In the genomic region with DNA sequence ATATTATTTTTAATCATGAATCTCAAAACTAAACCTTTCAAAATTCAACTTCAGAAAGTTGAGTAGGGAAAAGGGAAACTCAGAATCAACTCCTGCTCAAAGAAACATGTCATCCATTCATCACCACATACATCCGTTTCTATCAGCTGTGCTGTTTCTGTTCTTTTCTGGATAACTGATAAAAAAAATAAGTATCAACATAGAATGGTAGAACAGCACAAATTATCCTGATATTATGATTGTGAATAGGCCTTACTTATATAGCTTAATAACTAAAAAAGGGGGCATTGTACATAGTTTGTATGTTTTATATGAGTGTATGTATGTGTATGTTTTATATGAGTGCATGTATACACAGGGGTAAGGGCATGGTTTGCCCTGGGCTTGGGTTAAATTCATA, we compare ENCODE assay signal across 21 cellular contexts. TPM values are rescaled to one million over a fixed set of nuclear protein-coding genes. Genes with fewer than 3 reads are reported as not detected.
DNase-seq lines count a peak whose midpoint lies in the region; ATAC-seq and TF ChIP-seq lines count a peak whose summit lies in the region.
"Had no signal": no experiment of that assay in that cellular context is flagged by ENCODE, and none has a peak within 500 bp of the region (broad histone marks: within the 10 kb centered on the region; RNA-seq: fewer than 3 reads in every experiment).

No MANE protein-coding gene starts in this region.

- no peaks in the 10 kb centered on the region for H3K9me3 Mint-ChIP-seq in stimulated activated memory B cell treated with anti-CD40 and anti-IgM and Interleukin-4, amounts not matched to agents 10 μg/mL and 1 μg/mL and 100 μg/mL, for 72 hours
- H3K9me3 Mint-ChIP-seq: activated CD4-positive, alpha-beta memory T cell treated with anti-CD3 and anti-CD28 coated beads, Interleukin-2, amount 10 ng/mL, durations not matched to agents 7 days and 5 days had no signal

- TF ChIP-seq POLR2A in HCT116 (IDR thresholded peaks at IDR 0.05; ENCODE audit: borderline replicate concordance, extremely low read depth, insufficient read depth, insufficient read length), result no peak

- H3K36me3 Mint-ChIP-seq in stimulated activated memory B cell treated with anti-CD40 and anti-IgM and Interleukin-4, amounts not matched to agents 10 μg/mL and 1 μg/mL and 100 μg/mL, for 72 hours, result no peaks in the 10 kb centered on the region

- CTCF ChIA-PET in HCT116 (lab: Charles Lee), result no interaction called here

- POLR2A ChIA-PET in HCT116 (lab: Charles Lee), result no interaction called here

- H3K9ac ChIP-seq in HCT116 (ENCODE audit: low read length) (no peak overlapping the region), skeletal muscle satellite cell (ENCODE audit: low read depth, low read length) (peak overlapping the region; percentile 88)

- intact Hi-C loops in HCT116 (cut with micrococcal nuclease), result no loop called here

- BruUV-seq in HCT116 (replicated peaks; lab: Mats Ljungman, UMichigan), result no TSS peak

- H3K36me3 ChIP-seq in HCT116 (ENCODE audit: control insufficient read depth in 1 of 2, insufficient read depth in 2 of 2, low read length in 2 of 2), result no peaks in the 10 kb centered on the region
- H3K36me3 ChIP-seq in RWPE2 (ENCODE audit: low read depth), result peaks cover 62% of the 10 kb centered on the region
- H3K36me3 ChIP-seq in skeletal muscle satellite cell (ENCODE audit: insufficient read depth, low read length), result peaks cover 43% of the 10 kb centered on the region
- H3K36me3 ChIP-seq: thyroid gland had no signal

- H3K9me3 ChIP-seq in HCT116 (ENCODE audit: control insufficient read depth in 1 of 2, insufficient read depth in 1 of 2, low read depth in 1 of 2, low read length in 2 of 2) (no peaks in the 10 kb centered on the region), RWPE2 (ENCODE audit: severe bottlenecking) (no peaks in the 10 kb centered on the region), skeletal muscle satellite cell (replicated peaks; ENCODE audit: low read length) (no peaks in the 10 kb centered on the region)
- H3K9me3 ChIP-seq: thyroid gland had no signal

- H3K4me3 Mint-ChIP-seq in stimulated activated memory B cell treated with anti-CD40 and anti-IgM and Interleukin-4, amounts not matched to agents 10 μg/mL and 1 μg/mL and 100 μg/mL, for 72 hours, result no peak overlapping the region
- H3K4me3 Mint-ChIP-seq: activated CD4-positive, alpha-beta memory T cell treated with anti-CD3 and anti-CD28 coated beads, Interleukin-2, amount 10 ng/mL, durations not matched to agents 7 days and 5 days; endodermal cell had no signal

- ATAC-seq in HCT116 (no peak), RWPE2 (ENCODE audit: low read depth) (no peak), HG02981 (IDR thresholded peaks at IDR 0.05; ENCODE audit: unreplicated experiment) (no peak)
- ATAC-seq in stimulated activated memory B cell treated with anti-CD40 and anti-IgM and Interleukin-4, amounts not matched to agents 10 μg/mL and 1 μg/mL and 100 μg/mL, for 72 hours, result no peak

- DNase-seq in HCT116 (ENCODE audit: low read depth, low spot score) (no peak), RWPE2 (ENCODE audit: low spot score) (no peak), fibroblast of pulmonary artery (ENCODE audit: low read depth) (no peak), D341Med (ENCODE audit: low spot score) (no peak), NCI-H524 (lab: John Stamatoyannopoulos, UW) (no peak)
- DNase-seq: activated CD4-positive, alpha-beta memory T cell treated with anti-CD3 and anti-CD28 coated beads, Interleukin-2, amount 10 ng/mL, durations not matched to agents 7 days and 5 days; activated CD4-positive, CD25-positive, alpha-beta regulatory T cell; activated naive CD4-positive, alpha-beta T cell treated with Interleukin-2 at 50 U/mL for 16 hours; anterior cingulate cortex; endodermal cell; hypothalamus; islet precursor cell; midbrain; NCI-H1436 treated with DMSO at 0.1 percent for 48 hours; NCI-H2171 treated with DMSO at 0.1 percent for 48 hours; NCI-H774; T-helper 2 cell; thyroid gland had no signal

- H3K27ac ChIP-seq in HCT116 (ENCODE audit: low read depth, low read length) (no peak overlapping the region), RWPE2 (ENCODE audit: poor library complexity, severe bottlenecking) (peak overlapping the region; percentile 93)

- H4K20me1 ChIP-seq in HCT116 (ENCODE audit: insufficient read depth), result no peaks in the 10 kb centered on the region

- H2AFZ ChIP-seq in HCT116 (ENCODE audit: low read depth, low read length, poor library complexity, severe bottlenecking), result peak overlapping the region; percentile 77

- RAD21 ChIA-PET in HCT116 (lab: Charles Lee; ENCODE audit: low non-redundant PET in 1 of 2, low total read pairs in 2 of 2, uncharacterized antibody in 2 of 2, unreplicated experiment in 2 of 2), result no interaction called here

- H3K79me2 ChIP-seq in HCT116 (ENCODE audit: insufficient read depth, low read length), result no peaks in the 10 kb centered on the region

- TF ChIP-seq CTCF in HCT116 (IDR thresholded peaks at IDR 0.05 in 2 of 3, conservative IDR thresholded peaks at IDR 0.05 in 1 of 3; ENCODE audit: borderline replicate concordance in 1 of 3, insufficient read depth in 1 of 3, low read depth in 2 of 3, low read length in 2 of 3), result no peak
- no peak for TF ChIP-seq CTCF in RWPE2 (IDR thresholded peaks at IDR 0.05; ENCODE audit: poor library complexity, severe bottlenecking)
- TF ChIP-seq CTCF in fibroblast of pulmonary artery (IDR thresholded peaks at IDR 0.05; ENCODE audit: low read length, missing control alignments), result no peak

- no peaks in the 10 kb centered on the region for H3K4me1 Mint-ChIP-seq in stimulated activated memory B cell treated with anti-CD40 and anti-IgM and Interleukin-4, amounts not matched to agents 10 μg/mL and 1 μg/mL and 100 μg/mL, for 72 hours
- H3K4me1 Mint-ChIP-seq: activated CD4-positive, alpha-beta memory T cell treated with anti-CD3 and anti-CD28 coated beads, Interleukin-2, amount 10 ng/mL, durations not matched to agents 7 days and 5 days had no signal

- H3K27ac Mint-ChIP-seq in stimulated activated memory B cell treated with anti-CD40 and anti-IgM and Interleukin-4, amounts not matched to agents 10 μg/mL and 1 μg/mL and 100 μg/mL, for 72 hours, result no peak overlapping the region
- H3K27ac Mint-ChIP-seq: activated CD4-positive, alpha-beta memory T cell treated with anti-CD3 and anti-CD28 coated beads, Interleukin-2, amount 10 ng/mL, durations not matched to agents 7 days and 5 days; endodermal cell had no signal

- H3K4me1 ChIP-seq in HCT116 (ENCODE audit: control insufficient read depth in 1 of 2, insufficient read depth in 2 of 2, low read length in 2 of 2) (peaks cover 0 to 26% of the 10 kb centered on the region in 2 experiments; a peak in 2 of 4 replicates), RWPE2 (ENCODE audit: insufficient read depth, poor library complexity, severe bottlenecking) (peaks cover 75% of the 10 kb centered on the region), skeletal muscle satellite cell (ENCODE audit: control insufficient read depth, insufficient read depth, low read length) (peaks cover 78% of the 10 kb centered on the region)

- no peaks in the 10 kb centered on the region for H3K9me2 ChIP-seq in HCT116 (ENCODE audit: insufficient read depth)

- H3K27me3 ChIP-seq in HCT116 (ENCODE audit: insufficient read depth, low read length) (no peaks in the 10 kb centered on the region; the same call in 1 of the 2 replicates), RWPE2 (ENCODE audit: insufficient read depth, poor library complexity, severe bottlenecking) (no peaks in the 10 kb centered on the region), skeletal muscle satellite cell (ENCODE audit: control insufficient read depth, insufficient read depth, low read length) (no peaks in the 10 kb centered on the region)
- H3K27me3 ChIP-seq: thyroid gland had no signal

- H3K4me2 ChIP-seq in HCT116 (ENCODE audit: low read length) (no peak overlapping the region), skeletal muscle satellite cell (ENCODE audit: low read length) (peak overlapping the region; percentile 78)

- no peak overlapping the region for H3K4me3 ChIP-seq in HCT116 (replicated peaks in 1 of 2; ENCODE audit: low read depth in 1 of 2, low read length in 2 of 2)
- H3K4me3 ChIP-seq in RWPE2 (ENCODE audit: severe bottlenecking), result no peak overlapping the region
- H3K4me3 ChIP-seq in fibroblast of pulmonary artery (replicated peaks; ENCODE audit: low read depth, low read length), result peak overlapping the region; percentile 71
- peak overlapping the region; percentile 6 for H3K4me3 ChIP-seq in skeletal muscle satellite cell (ENCODE audit: low read length)

- H3K27me3 Mint-ChIP-seq in stimulated activated memory B cell treated with anti-CD40 and anti-IgM and Interleukin-4, amounts not matched to agents 10 μg/mL and 1 μg/mL and 100 μg/mL, for 72 hours, result peaks cover 45% of the 10 kb centered on the region

- TF ChIP-seq RAD21 in HCT116 (IDR thresholded peaks at IDR 0.05; ENCODE audit: low read depth), result no peak

TF ChIP-seq in HCT116, 20 proteins besides CTCF, POLR2A, EP300 and RAD21:
- TF ChIP-seq EZH2phosphoT487 (IDR thresholded peaks at IDR 0.05; ENCODE audit: borderline replicate concordance), result no peak
- no peak for TF ChIP-seq SP1 (IDR thresholded peaks at IDR 0.05; ENCODE audit: low read depth)
- TF ChIP-seq, protein P1, sequence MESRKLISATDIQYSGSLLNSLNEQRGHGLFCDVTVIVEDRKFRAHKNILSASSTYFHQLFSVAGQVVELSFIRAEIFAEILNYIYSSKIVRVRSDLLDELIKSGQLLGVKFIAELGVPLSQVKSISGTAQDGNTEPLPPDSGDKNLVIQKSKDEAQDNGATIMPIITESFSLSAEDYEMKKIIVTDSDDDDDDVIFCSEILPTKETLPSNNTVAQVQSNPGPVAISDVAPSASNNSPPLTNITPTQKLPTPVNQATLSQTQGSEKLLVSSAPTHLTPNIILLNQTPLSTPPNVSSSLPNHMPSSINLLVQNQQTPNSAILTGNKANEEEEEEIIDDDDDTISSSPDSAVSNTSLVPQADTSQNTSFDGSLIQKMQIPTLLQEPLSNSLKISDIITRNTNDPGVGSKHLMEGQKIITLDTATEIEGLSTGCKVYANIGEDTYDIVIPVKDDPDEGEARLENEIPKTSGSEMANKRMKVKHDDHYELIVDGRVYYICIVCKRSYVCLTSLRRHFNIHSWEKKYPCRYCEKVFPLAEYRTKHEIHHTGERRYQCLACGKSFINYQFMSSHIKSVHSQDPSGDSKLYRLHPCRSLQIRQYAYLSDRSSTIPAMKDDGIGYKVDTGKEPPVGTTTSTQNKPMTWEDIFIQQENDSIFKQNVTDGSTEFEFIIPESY (IDR thresholded peaks at IDR 0.05; ENCODE audit: extremely low read depth, insufficient replicate concordance, low read length), result no peak
- no peak for TF ChIP-seq EGR1 (IDR thresholded peaks at IDR 0.05; ENCODE audit: low read depth)
- TF ChIP-seq, protein P2, sequence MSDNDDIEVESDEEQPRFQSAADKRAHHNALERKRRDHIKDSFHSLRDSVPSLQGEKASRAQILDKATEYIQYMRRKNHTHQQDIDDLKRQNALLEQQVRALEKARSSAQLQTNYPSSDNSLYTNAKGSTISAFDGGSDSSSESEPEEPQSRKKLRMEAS (IDR thresholded peaks at IDR 0.05), result no peak

RNA-seq across cellular contexts. Expression of a gene that starts 3.1 kb away (rescaled TPM):
- 0.66 TPM for total RNA-seq in HCT116 (2021; ENCODE audit: unreplicated experiment)
- polyA plus RNA-seq in HCT116 (2012), result 0.07 and 0.09 TPM in 2 replicates
- total RNA-seq in skeletal muscle satellite cell (2012; rRNA removed), result 279 and 440 TPM in 2 replicates
- total RNA-seq: activated CD4-positive, alpha-beta memory T cell treated with anti-CD3 and anti-CD28 coated beads, Interleukin-2, amount 10 ng/mL, durations not matched to agents 7 days and 5 days; endodermal cell had no signal

RNA-seq across cellular contexts. Expression of a gene that starts 41.0 kb away (rescaled TPM):
- total RNA-seq in HCT116 (2021; ENCODE audit: unreplicated experiment), result 0.34 TPM
- polyA plus RNA-seq in HCT116 (2012), result 0.77 and 1.2 TPM in 2 replicates
- 0.51 TPM in 1 of 2 replicates, not detected in the other for total RNA-seq in skeletal muscle satellite cell (2012; rRNA removed)
- total RNA-seq: activated CD4-positive, alpha-beta memory T cell treated with anti-CD3 and anti-CD28 coated beads, Interleukin-2, amount 10 ng/mL, durations not matched to agents 7 days and 5 days had no signal

Comparison
In these comparisons a context has a peak if more than half of its experiments do, and no peak if none do; other contexts are left out.
1. H3K4me3 ChIP-seq: peak in fibroblast of pulmonary artery (single experiment) and skeletal muscle satellite cell (single experiment); none in HCT116 (0 of 2) and RWPE2 (single experiment).